1 cellular context compared by ENCODE assay signal in the genomic region with DNA sequence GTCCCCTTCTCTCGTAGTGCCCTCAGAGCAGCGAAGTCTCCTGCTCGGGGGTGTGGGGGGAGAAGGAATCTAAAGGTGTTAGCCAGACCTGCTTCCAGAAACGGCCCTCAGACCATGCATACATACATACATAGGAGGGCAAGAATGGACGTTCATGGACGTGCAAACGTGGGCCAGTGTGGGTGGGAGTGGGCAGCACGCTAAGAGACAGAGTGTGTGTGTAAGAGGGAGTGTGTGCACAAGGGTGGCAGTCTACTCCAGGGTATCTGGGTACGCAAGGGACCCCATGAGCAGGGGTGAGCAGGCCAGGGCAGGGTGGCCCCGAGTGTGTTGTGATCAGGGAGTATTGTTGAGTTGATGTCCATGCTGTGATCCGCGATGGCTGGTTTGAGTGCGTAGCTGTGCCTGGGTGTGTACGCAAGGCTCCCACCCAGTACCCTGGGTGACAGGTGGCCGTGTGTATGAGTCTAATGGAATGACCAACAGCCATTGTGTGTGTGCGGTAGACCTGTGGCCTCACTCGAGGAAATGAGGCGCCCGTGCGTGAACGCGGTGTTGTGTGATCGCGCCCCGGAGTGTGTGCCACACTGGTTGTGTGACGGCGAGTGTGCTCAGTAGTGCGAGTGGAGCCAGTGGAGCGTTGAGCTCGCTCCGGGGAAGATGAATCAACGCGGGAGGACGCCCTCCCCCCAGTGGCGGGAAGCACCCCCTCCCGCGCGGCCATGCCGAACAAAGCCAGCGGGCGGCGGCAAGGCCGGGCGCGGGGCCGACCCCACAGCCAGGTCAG.
TF ChIP-seq lines count a peak whose summit lies in the region.

No MANE protein-coding gene starts in this region.

TF ChIP-seq in GM23338, 12 proteins besides CTCF, POLR2A, EP300 and RAD21 (continued from another document):
- no peak for TF ChIP-seq CREB1 (CRISPR knock-in tag; IDR thresholded peaks at IDR 0.05; ENCODE audit: low read depth)
- no peak for TF ChIP-seq REST (IDR thresholded peaks at IDR 0.05; ENCODE audit: unreplicated experiment)
- TF ChIP-seq NANOG (IDR thresholded peaks at IDR 0.05; ENCODE audit: borderline replicate concordance): no peak
- TF ChIP-seq ZNF331 (CRISPR knock-in tag; IDR thresholded peaks at IDR 0.05; ENCODE audit: low read depth): no peak
- TF ChIP-seq, protein P1, sequence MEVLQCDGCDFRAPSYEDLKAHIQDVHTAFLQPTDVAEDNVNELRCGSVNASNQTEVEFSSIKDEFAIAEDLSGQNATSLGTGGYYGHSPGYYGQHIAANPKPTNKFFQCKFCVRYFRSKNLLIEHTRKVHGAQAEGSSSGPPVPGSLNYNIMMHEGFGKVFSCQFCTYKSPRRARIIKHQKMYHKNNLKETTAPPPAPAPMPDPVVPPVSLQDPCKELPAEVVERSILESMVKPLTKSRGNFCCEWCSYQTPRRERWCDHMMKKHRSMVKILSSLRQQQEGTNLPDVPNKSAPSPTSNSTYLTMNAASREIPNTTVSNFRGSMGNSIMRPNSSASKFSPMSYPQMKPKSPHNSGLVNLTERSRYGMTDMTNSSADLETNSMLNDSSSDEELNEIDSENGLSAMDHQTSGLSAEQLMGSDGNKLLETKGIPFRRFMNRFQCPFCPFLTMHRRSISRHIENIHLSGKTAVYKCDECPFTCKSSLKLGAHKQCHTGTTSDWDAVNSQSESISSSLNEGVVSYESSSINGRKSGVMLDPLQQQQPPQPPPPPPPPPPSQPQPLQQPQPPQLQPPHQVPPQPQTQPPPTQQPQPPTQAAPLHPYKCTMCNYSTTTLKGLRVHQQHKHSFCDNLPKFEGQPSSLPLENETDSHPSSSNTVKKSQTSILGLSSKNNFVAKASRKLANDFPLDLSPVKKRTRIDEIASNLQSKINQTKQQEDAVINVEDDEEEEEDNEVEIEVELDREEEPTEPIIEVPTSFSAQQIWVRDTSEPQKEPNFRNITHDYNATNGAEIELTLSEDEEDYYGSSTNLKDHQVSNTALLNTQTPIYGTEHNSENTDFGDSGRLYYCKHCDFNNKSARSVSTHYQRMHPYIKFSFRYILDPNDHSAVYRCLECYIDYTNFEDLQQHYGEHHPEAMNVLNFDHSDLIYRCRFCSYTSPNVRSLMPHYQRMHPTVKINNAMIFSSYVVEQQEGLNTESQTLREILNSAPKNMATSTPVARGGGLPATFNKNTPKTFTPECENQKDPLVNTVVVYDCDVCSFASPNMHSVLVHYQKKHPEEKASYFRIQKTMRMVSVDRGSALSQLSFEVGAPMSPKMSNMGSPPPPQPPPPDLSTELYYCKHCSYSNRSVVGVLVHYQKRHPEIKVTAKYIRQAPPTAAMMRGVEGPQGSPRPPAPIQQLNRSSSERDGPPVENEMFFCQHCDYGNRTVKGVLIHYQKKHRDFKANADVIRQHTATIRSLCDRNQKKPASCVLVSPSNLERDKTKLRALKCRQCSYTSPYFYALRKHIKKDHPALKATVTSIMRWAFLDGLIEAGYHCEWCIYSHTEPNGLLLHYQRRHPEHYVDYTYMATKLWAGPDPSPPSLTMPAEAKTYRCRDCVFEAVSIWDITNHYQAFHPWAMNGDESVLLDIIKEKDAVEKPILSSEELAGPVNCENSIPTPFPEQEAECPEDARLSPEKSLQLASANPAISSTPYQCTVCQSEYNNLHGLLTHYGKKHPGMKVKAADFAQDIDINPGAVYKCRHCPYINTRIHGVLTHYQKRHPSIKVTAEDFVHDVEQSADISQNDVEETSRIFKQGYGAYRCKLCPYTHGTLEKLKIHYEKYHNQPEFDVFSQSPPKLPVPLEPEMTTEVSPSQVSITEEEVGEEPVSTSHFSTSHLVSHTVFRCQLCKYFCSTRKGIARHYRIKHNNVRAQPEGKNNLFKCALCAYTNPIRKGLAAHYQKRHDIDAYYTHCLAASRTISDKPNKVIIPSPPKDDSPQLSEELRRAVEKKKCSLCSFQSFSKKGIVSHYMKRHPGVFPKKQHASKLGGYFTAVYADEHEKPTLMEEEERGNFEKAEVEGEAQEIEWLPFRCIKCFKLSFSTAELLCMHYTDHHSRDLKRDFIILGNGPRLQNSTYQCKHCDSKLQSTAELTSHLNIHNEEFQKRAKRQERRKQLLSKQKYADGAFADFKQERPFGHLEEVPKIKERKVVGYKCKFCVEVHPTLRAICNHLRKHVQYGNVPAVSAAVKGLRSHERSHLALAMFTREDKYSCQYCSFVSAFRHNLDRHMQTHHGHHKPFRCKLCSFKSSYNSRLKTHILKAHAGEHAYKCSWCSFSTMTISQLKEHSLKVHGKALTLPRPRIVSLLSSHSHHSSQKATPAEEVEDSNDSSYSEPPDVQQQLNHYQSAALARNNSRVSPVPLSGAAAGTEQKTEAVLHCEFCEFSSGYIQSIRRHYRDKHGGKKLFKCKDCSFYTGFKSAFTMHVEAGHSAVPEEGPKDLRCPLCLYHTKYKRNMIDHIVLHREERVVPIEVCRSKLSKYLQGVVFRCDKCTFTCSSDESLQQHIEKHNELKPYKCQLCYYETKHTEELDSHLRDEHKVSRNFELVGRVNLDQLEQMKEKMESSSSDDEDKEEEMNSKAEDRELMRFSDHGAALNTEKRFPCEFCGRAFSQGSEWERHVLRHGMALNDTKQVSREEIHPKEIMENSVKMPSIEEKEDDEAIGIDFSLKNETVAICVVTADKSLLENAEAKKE (CRISPR knock-in tag; IDR thresholded peaks at IDR 0.05): no peak
- no peak for TF ChIP-seq STAT1 (IDR thresholded peaks at IDR 0.05; ENCODE audit: unreplicated experiment)
- no peak for TF ChIP-seq ETS1 (IDR thresholded peaks at IDR 0.05)
- TF ChIP-seq EZH2 (IDR thresholded peaks at IDR 0.05; ENCODE audit: low read depth, unreplicated experiment): no peak
